ENCODE assay signal across 8 cellular contexts in genomic region chr20:3786665-3787639, GRCh38. TPM values are rescaled to one million over a fixed set of nuclear protein-coding genes. Genes with fewer than 3 reads are reported as not detected.
A peak's percentile ranks its signal among the peaks of the same experiment; 100 is the strongest.
DNase-seq lines count a peak whose midpoint lies in the region; ATAC-seq and TF ChIP-seq lines count a peak whose summit lies in the region.

Gene CENPB, minus strand, starts transcription at chr20:3786740. Its CDS starts 257 bp downstream, at chr20:3786483.

- TF ChIP-seq POLR2A in GM19099 (IDR thresholded peaks at IDR 0.05; ENCODE audit: extremely low read depth, insufficient read length, low read depth) (peak; percentile 67), right lobe of liver (IDR thresholded peaks at IDR 0.05) (no peak)

- H3K27ac ChIP-seq in dorsolateral prefrontal cortex (peak within 1 kb of the TSS; percentile 15 to 92 (median 82)), right lobe of liver (peak within 1 kb of the TSS; percentile 26 to 73 (median 49))

- TF ChIP-seq CTCF in BE2C (IDR thresholded peaks at IDR 0.05; ENCODE audit: low read depth, low read length) (peak; percentile 53), dorsolateral prefrontal cortex (IDR thresholded peaks at IDR 0.05 in 54 of 56, conservative IDR thresholded peaks at IDR 0.05 in 2 of 56; ENCODE audit: low read depth in 1 of 56, partially characterized antibody in 56 of 56) (peak; percentile 50 to 97 (median 83)), right lobe of liver (IDR thresholded peaks at IDR 0.05) (peak; percentile 61 to 97 (median 84))

- H3K27me3 ChIP-seq in BE2C (no peaks in the 10 kb centered on the region), dorsolateral prefrontal cortex (no peaks in the 10 kb centered on the region), right lobe of liver (no peaks in the 10 kb centered on the region)

- no peaks in the 10 kb centered on the region for H3K9me3 ChIP-seq in BE2C
- H3K9me3 ChIP-seq in right lobe of liver, result no peaks in the 10 kb centered on the region

- H3K4me3 ChIP-seq in BE2C (ENCODE audit: low read depth, low read length), result peak within 1 kb of the TSS; percentile 84
- peak within 1 kb of the TSS; percentile 42 to 88 (median 70) for H3K4me3 ChIP-seq in dorsolateral prefrontal cortex
- peak within 1 kb of the TSS; percentile 42 to 70 (median 58) for H3K4me3 ChIP-seq in right lobe of liver

- peaks cover 8% of the 10 kb centered on the region for H3K4me1 ChIP-seq in BE2C
- peaks cover 0 to 14% (median 6%) of the 10 kb centered on the region in 4 donors for H3K4me1 ChIP-seq in right lobe of liver

- peak; percentile 93 for DNase-seq in BE2C
- DNase-seq in NCI-H526 (lab: John Stamatoyannopoulos, UW), result peak; percentile 56 to 95
- peak; percentile 80 to 83 for DNase-seq in activated CD4-positive, alpha-beta T cell treated with anti-CD3 and anti-CD28 coated beads, Interleukin-2, amount 50 U/mL, for 24 hours (ENCODE audit: low read depth in 1 of 2, low spot score in 1 of 2)
- peak; percentile 79 to 94 (median 86) for DNase-seq in dorsolateral prefrontal cortex
- peak; percentile 90 to 92 (median 91) for DNase-seq in right lobe of liver
- DNase-seq in stimulated activated CD4-positive, alpha-beta T cell treated with anti-CD3 and anti-CD28 coated beads, Interleukin-4, amount 100 ng/mL, for 4 hours, result peak; percentile 83 to 93

- ATAC-seq in HG03432 (IDR thresholded peaks at IDR 0.05; ENCODE audit: unreplicated experiment) (peak; percentile 89), right lobe of liver (peak; percentile 94 to 99 (median 97))

- 9% methylated on average over 22 of the region's 71 CpGs for WGBS in right lobe of liver (ENCODE audit: insufficient coverage, low coverage, low lambda C conversion rate, missing lambda C conversion rate)

- intact Hi-C loops in dorsolateral prefrontal cortex (cut with DNase I), result loop anchor here (1.0 to 2.0 kb wide), 3 partner anchors 8 to 60 kb away; partner anchors contain the start of genes AP5S1 (in 2 of the 2) and MAVS (in 1 of the 2)
- intact Hi-C loops in right lobe of liver (cut with DNase I), result loop anchor here (5.0 kb wide), 1 partner anchor 35 kb away; the partner anchor contains the start of gene AP5S1 (in 2 of the 2)

- H3K36me3 ChIP-seq in BE2C (peaks cover 9% of the 10 kb centered on the region), right lobe of liver (no peaks in the 10 kb centered on the region)

RNA-seq across cellular contexts. Expression of gene CENPB, which starts in this region (rescaled TPM):
- polyA plus RNA-seq in BE2C (2012; ENCODE audit: insufficient read depth, insufficient read length, low read depth), result 181 TPM
- total RNA-seq in dorsolateral prefrontal cortex (100 to 1,000 TPM in 20 of 120 experiments, 10 to 100 TPM in 100; 53.5 to 178 (median 74.0) TPM), right lobe of liver (10 to 100 TPM; 27.8 to 43.1 (median 31.6) TPM)

Comparison
In these comparisons a context has a peak if more than half of its experiments do, and no peak if none do; other contexts are left out.
1. Peak in every context shown above with its lines: DNase-seq, ATAC-seq, H3K4me3 ChIP-seq and H3K27ac ChIP-seq.